Comparison of ENCODE assay signal across 13 cellular contexts in the genomic region with DNA sequence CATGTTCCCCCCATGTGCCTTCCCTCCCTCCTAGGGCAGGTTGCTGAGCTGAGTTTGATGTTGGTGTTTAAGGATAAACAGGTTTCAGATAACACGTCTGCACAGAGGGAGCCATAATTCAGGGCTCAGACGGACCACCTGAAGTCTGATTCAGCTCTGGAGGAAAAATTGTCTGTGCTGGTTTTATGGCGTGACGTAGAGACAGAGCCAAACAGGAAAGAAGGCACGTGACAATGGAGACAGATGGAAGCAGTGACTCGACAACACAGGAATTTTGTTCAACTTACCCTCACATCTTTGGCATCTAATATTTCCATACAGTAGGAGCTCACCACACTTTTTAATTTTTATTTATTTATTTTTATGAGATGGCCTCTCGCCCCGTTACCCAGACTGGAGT. TPM values are rescaled to one million over a fixed set of nuclear protein-coding genes. Genes with fewer than 3 reads are reported as not detected.
DNase-seq lines count a peak whose midpoint lies in the region; ATAC-seq and TF ChIP-seq lines count a peak whose summit lies in the region.
"Had no signal": no experiment of that assay in that cellular context is flagged by ENCODE, and none has a peak within 500 bp of the region (broad histone marks: within the 10 kb centered on the region; RNA-seq: fewer than 3 reads in every experiment).

No MANE protein-coding gene starts in this region.

- no peak for TF ChIP-seq CTCF in fibroblast of mammary gland (conservative IDR thresholded peaks at IDR 0.05; ENCODE audit: control insufficient read depth, insufficient read depth, low read depth, low read length)

- WGBS in GM23248 (ENCODE audit: low coverage in 1 of 2, low lambda C conversion rate in 2 of 2, missing lambda C conversion rate in 2 of 2), 2 experiments, result 7 to 9% methylated on average over 8 of the region's 8 CpGs

- in situ Hi-C loops in GM23248 (cut with MboI), result no loop called here

- ATAC-seq in HG02840 (IDR thresholded peaks at IDR 0.05; ENCODE audit: low FRiP score, unreplicated experiment), result no peak

- H3K36me3 ChIP-seq in GM23248 (ENCODE audit: low read depth) (no peaks in the 10 kb centered on the region), SJCRH30 (no peaks in the 10 kb centered on the region)

- no peak overlapping the region for H3K4me3 ChIP-seq in GM23248
- H3K4me3 ChIP-seq in SJCRH30, result no peak overlapping the region
- H3K4me3 ChIP-seq in fibroblast of mammary gland (ENCODE audit: control insufficient read depth, low read depth, low read length), result no peak overlapping the region
- H3K4me3 ChIP-seq in skeletal muscle cell (ENCODE audit: low read depth, low read length), result no peak overlapping the region
- H3K4me3 ChIP-seq: skin epidermis had no signal

- H3K4me1 ChIP-seq in GM23248 (ENCODE audit: insufficient read depth), result peaks cover 38% of the 10 kb centered on the region
- H3K4me1 ChIP-seq in SJCRH30, result no peaks in the 10 kb centered on the region

- no peaks in the 10 kb centered on the region for H3K9me3 ChIP-seq in GM23248 (ENCODE audit: low read depth)
- no peaks in the 10 kb centered on the region for H3K9me3 ChIP-seq in SJCRH30 (replicated peaks)

- no peaks in the 10 kb centered on the region for H3K9me2 ChIP-seq in GM23248 (ENCODE audit: insufficient read depth)

- H3K27ac ChIP-seq in GM23248 (peak overlapping the region; percentile 70), SJCRH30 (no peak overlapping the region)
- H3K27ac ChIP-seq: skin epidermis had no signal

- DNase-seq in GM23248 (peak; percentile 97), SJCRH30 (peak; percentile 15 to 16), fibroblast of mammary gland (ENCODE audit: low read depth) (peak; percentile 94), skeletal muscle cell (ENCODE audit: low read depth) (peak; percentile 67), activated T-cell treated with anti-CD3 and anti-CD28 coated beads for 4 hours (no peak), DMS53 treated with DMSO at 0.1 percent for 48 hours (lab: John Stamatoyannopoulos, UW; ENCODE audit: unreplicated experiment) (no peak), SKM-1 treated with dmso at 0.1 percent for 144 hours (lab: John Stamatoyannopoulos, UW; ENCODE audit: unreplicated experiment) (no peak)
- DNase-seq: activated CD4-positive, alpha-beta T cell treated with anti-CD3 and anti-CD28 coated beads, Interleukin-2, amount 10 ng/mL, durations not matched to agents 7 days and 5 days; activated naive CD4-positive, alpha-beta T cell; effector CD8-positive, alpha-beta T cell; NCI-H2227 treated with DMSO at 0.1 percent for 48 hours had no signal

- H2AFZ ChIP-seq in GM23248, result 0 out of 2 replicates have a peak overlapping the region, but pooled peaks have one; percentile 19

- no peaks in the 10 kb centered on the region for H4K20me1 ChIP-seq in GM23248 (ENCODE audit: insufficient read depth)

- peak overlapping the region; percentile 46; the same call in 1 of the 2 replicates for H3K9ac ChIP-seq in GM23248

- peaks cover 42% of the 10 kb centered on the region for H3F3A ChIP-seq in GM23248 (ENCODE audit: insufficient read depth)

- no peaks in the 10 kb centered on the region for H3K79me2 ChIP-seq in GM23248 (ENCODE audit: insufficient read depth)

- H3K27me3 ChIP-seq in GM23248 (replicated peaks; ENCODE audit: insufficient read depth) (no peaks in the 10 kb centered on the region), SJCRH30 (no peaks in the 10 kb centered on the region)

- H3K4me2 ChIP-seq in GM23248 (ENCODE audit: unreplicated experiment), result peak overlapping the region; percentile 24

RNA-seq across cellular contexts. Expression of gene USP10, which starts 10.7 kb away (rescaled TPM):
- total RNA-seq in GM23248 (2014; rRNA removed; shearing (Covaris generic)), result 48.3 and 51.3 TPM in 2 replicates
- 72.4 and 74.0 TPM in 2 replicates for polyA plus RNA-seq in GM23248 (2016; fragmentation: Nextera tagmentation; extraction: Ambion mirVana)
- 66.2 and 68.3 TPM in 2 replicates for total RNA-seq in SJCRH30 (2014; rRNA removed; shearing (Covaris generic))

RNA-seq across cellular contexts. Expression of gene KLHL36, which starts 40.8 kb away (rescaled TPM):
- total RNA-seq in GM23248 (2014; rRNA removed; shearing (Covaris generic)), result 68.0 and 83.9 TPM in 2 replicates
- 18.1 and 20.5 TPM in 2 replicates for polyA plus RNA-seq in GM23248 (2016; fragmentation: Nextera tagmentation; extraction: Ambion mirVana)
- total RNA-seq in SJCRH30 (2014; rRNA removed; shearing (Covaris generic)), result 9.5 and 10.1 TPM in 2 replicates

Comparison
In these comparisons a context has a peak if more than half of its experiments do, and no peak if none do; other contexts are left out.
1. DNase-seq: peak in GM23248 (single experiment), SJCRH30 (2 of 2), fibroblast of mammary gland (single experiment) and skeletal muscle cell (single experiment); none in activated T-cell treated with anti-CD3 and anti-CD28 coated beads for 4 hours (single experiment), DMS53 treated with DMSO at 0.1 percent for 48 hours (single experiment) and SKM-1 treated with dmso at 0.1 percent for 144 hours (single experiment).